In genomic region chr2:69428981-69429380, GRCh38 we compare ENCODE assay signal across 21 cellular contexts.
"Had no signal": no experiment of that assay in that cellular context is flagged by ENCODE, and none has a peak within 500 bp of the region (broad histone marks: within the 10 kb centered on the region; RNA-seq: fewer than 3 reads in every experiment).

No MANE protein-coding gene starts in this region.

- H3K27ac ChIP-seq: breast epithelium, gastrocnemius medialis, ovary had no signal

- H3K9me3 Mint-ChIP-seq: activated naive CD4-positive, alpha-beta T cell treated with anti-CD3 and anti-CD28 coated beads for 36 hours; activated naive CD8-positive, alpha-beta T cell treated with anti-CD3 and anti-CD28 coated beads, Interleukin-2, amount 50 U/mL, for 24 hours; naive thymus-derived CD8-positive, alpha-beta T cell; stimulated activated effector memory CD8-positive, alpha-beta T cell treated with anti-CD3 and anti-CD28 coated beads, Interleukin-12 subunit alpha, Interleukin-12 subunit beta, amount 100 ng/mL, for 72 hours; WTC11 had no signal

- ATAC-seq: activated CD4-positive, alpha-beta T cell treated with anti-CD3 and anti-CD28 coated beads for 36 hours; activated CD8-positive, alpha-beta memory T cell treated with anti-CD3 and anti-CD28 coated beads, Interleukin-2, amount 10 ng/mL, durations not matched to agents 7 days and 5 days; activated naive CD8-positive, alpha-beta T cell treated with anti-CD3 and anti-CD28 coated beads, Interleukin-2, amount 50 U/mL, for 24 hours; gastrocnemius medialis; naive thymus-derived CD8-positive, alpha-beta T cell; sciatic nerve; stimulated activated effector memory CD8-positive, alpha-beta T cell treated with anti-CD3 and anti-CD28 coated beads, Interleukin-12 subunit alpha, Interleukin-12 subunit beta, amount 100 ng/mL, for 72 hours; WTC11 had no signal

- H3K27me3 ChIP-seq: breast epithelium, gastrocnemius medialis, heart right ventricle, ovary had no signal

- H3K4me1 ChIP-seq: breast epithelium, gastrocnemius medialis had no signal

- DNase-seq: activated CD4-positive, alpha-beta T cell treated with anti-CD3 and anti-CD28 coated beads for 36 hours; activated CD4-positive, alpha-beta T cell treated with anti-CD3 and anti-CD28 coated beads, Interleukin-2, amount 50 U/mL, for 48 hours; activated CD8-positive, alpha-beta memory T cell treated with anti-CD3 and anti-CD28 coated beads, Interleukin-2, amount 10 ng/mL, durations not matched to agents 7 days and 5 days; activated naive CD4-positive, alpha-beta T cell treated with anti-CD3 and anti-CD28 coated beads for 36 hours; activated naive CD8-positive, alpha-beta T cell treated with anti-CD3 and anti-CD28 coated beads, Interleukin-2, amount 50 U/mL, for 24 hours; aorta; cortex of kidney; erythroblast; gastrocnemius medialis; heart right ventricle; mesendoderm; naive thymus-derived CD8-positive, alpha-beta T cell; ovary; stimulated activated CD4-positive, alpha-beta T cell treated with anti-CD3 and anti-CD28 coated beads, Interleukin-4, amount 100 ng/mL, for 1 hour; SW 1271; T-helper 2 cell had no signal

- H3K36me3 ChIP-seq: ovary had no signal

- H3K4me1 Mint-ChIP-seq: activated CD4-positive, alpha-beta T cell treated with anti-CD3 and anti-CD28 coated beads for 36 hours; activated CD8-positive, alpha-beta memory T cell treated with anti-CD3 and anti-CD28 coated beads, Interleukin-2, amount 10 ng/mL, durations not matched to agents 7 days and 5 days; activated naive CD8-positive, alpha-beta T cell treated with anti-CD3 and anti-CD28 coated beads, Interleukin-2, amount 50 U/mL, for 24 hours; stimulated activated effector memory CD8-positive, alpha-beta T cell treated with anti-CD3 and anti-CD28 coated beads, Interleukin-12 subunit alpha, Interleukin-12 subunit beta, amount 100 ng/mL, for 72 hours; WTC11 had no signal

- H3K9me3 ChIP-seq: breast epithelium, gastrocnemius medialis, heart right ventricle, ovary had no signal

- H3K4me3 ChIP-seq: breast epithelium, gastrocnemius medialis, heart right ventricle, ovary, smooth muscle cell had no signal

- H3K4me3 Mint-ChIP-seq: activated CD4-positive, alpha-beta T cell treated with anti-CD3 and anti-CD28 coated beads for 36 hours; activated CD8-positive, alpha-beta memory T cell treated with anti-CD3 and anti-CD28 coated beads, Interleukin-2, amount 10 ng/mL, durations not matched to agents 7 days and 5 days; activated naive CD4-positive, alpha-beta T cell treated with anti-CD3 and anti-CD28 coated beads for 36 hours; activated naive CD8-positive, alpha-beta T cell treated with anti-CD3 and anti-CD28 coated beads, Interleukin-2, amount 50 U/mL, for 24 hours; naive thymus-derived CD8-positive, alpha-beta T cell; stimulated activated effector memory CD8-positive, alpha-beta T cell treated with anti-CD3 and anti-CD28 coated beads, Interleukin-12 subunit alpha, Interleukin-12 subunit beta, amount 100 ng/mL, for 72 hours; WTC11 had no signal

- H3K27me3 Mint-ChIP-seq: activated CD4-positive, alpha-beta T cell treated with anti-CD3 and anti-CD28 coated beads for 36 hours; activated CD8-positive, alpha-beta memory T cell treated with anti-CD3 and anti-CD28 coated beads, Interleukin-2, amount 10 ng/mL, durations not matched to agents 7 days and 5 days; activated naive CD8-positive, alpha-beta T cell treated with anti-CD3 and anti-CD28 coated beads, Interleukin-2, amount 50 U/mL, for 24 hours; naive thymus-derived CD8-positive, alpha-beta T cell had no signal

- H3K27ac Mint-ChIP-seq: activated CD4-positive, alpha-beta T cell treated with anti-CD3 and anti-CD28 coated beads for 36 hours; activated CD8-positive, alpha-beta memory T cell treated with anti-CD3 and anti-CD28 coated beads, Interleukin-2, amount 10 ng/mL, durations not matched to agents 7 days and 5 days; activated naive CD4-positive, alpha-beta T cell treated with anti-CD3 and anti-CD28 coated beads for 36 hours; activated naive CD8-positive, alpha-beta T cell treated with anti-CD3 and anti-CD28 coated beads, Interleukin-2, amount 50 U/mL, for 24 hours; stimulated activated effector memory CD8-positive, alpha-beta T cell treated with anti-CD3 and anti-CD28 coated beads, Interleukin-12 subunit alpha, Interleukin-12 subunit beta, amount 100 ng/mL, for 72 hours; WTC11 had no signal
